In the genomic region with DNA sequence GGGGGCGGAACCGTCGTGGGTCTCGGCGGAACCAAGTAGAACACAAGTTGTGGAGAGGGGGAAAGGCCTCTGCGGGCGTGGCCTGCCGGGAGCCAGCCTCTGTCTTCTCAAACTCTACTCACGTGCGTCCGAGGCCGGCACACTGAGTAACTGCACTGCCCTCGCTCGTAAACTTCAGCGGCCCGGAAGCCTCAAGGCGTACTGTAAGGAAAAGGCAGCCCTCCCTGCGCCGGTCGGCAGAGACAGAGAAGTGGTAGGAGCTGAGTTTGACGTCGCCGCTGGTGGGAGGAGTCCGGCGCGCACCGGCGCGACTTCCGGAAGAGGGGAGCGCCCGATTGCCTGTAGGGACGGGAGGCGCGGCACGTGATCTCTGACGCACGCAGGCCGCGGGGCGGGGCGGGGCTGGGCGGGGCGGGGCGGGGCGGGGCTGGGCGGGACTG, we compare ENCODE assay signal across 1 cellular context.
A peak's percentile ranks its signal among the peaks of the same experiment; 100 is the strongest.
TF ChIP-seq lines count a peak whose summit lies in the region.

Gene FBXO33 (minus strand): TSS at position 255 of the 440 bp plus-strand sequence. CDS start 271 bp downstream, outside the sequence.

TF ChIP-seq in HepG2, 621 proteins besides CTCF, POLR2A, EP300 and RAD21 (continued from another document and continues in another):
- TF ChIP-seq ZNF281 (CRISPR knock-in tag; IDR thresholded peaks at IDR 0.05; ENCODE audit: borderline replicate concordance) (peak; percentile 66), STAG1 (CRISPR knock-in tag; IDR thresholded peaks at IDR 0.05) (no peak), ATF3 (CRISPR knock-in tag; IDR thresholded peaks at IDR 0.05) (no peak), FLYWCH1 (CRISPR knock-in tag; IDR thresholded peaks at IDR 0.05) (no peak), ZBTB46 (CRISPR knock-in tag; IDR thresholded peaks at IDR 0.05; ENCODE audit: borderline replicate concordance) (no peak), ZNF850 (CRISPR knock-in tag; conservative IDR thresholded peaks at IDR 0.05) (0 out of 2 replicates have a peak, but pooled peaks have one; percentile 12), ZNF180 (CRISPR knock-in tag; IDR thresholded peaks at IDR 0.05; ENCODE audit: borderline replicate concordance, low read depth) (0 out of 2 replicates have a peak, but pooled peaks have one; percentile 70), FUBP1 (CRISPR knock-in tag; IDR thresholded peaks at IDR 0.05; ENCODE audit: borderline replicate concordance) (peak; percentile 89), SALL1 (CRISPR knock-in tag; IDR thresholded peaks at IDR 0.05) (peak; percentile 46), NFRKB (IDR thresholded peaks at IDR 0.05) (no peak), TEAD3 (CRISPR knock-in tag; optimal IDR thresholded peaks at IDR 0.05; ENCODE audit: borderline replicate concordance) (peak; percentile 62), KMT2A (CRISPR knock-in tag; IDR thresholded peaks at IDR 0.05) (no peak; the same call in 1 of the 2 replicates), ZXDC (CRISPR knock-in tag; IDR thresholded peaks at IDR 0.05) (no peak; the same call in 1 of the 2 replicates), CC2D1A (CRISPR knock-in tag; IDR thresholded peaks at IDR 0.05) (no peak), ZNF7 (CRISPR knock-in tag; IDR thresholded peaks at IDR 0.05) (no peak), MED13 (CRISPR knock-in tag; IDR thresholded peaks at IDR 0.05) (no peak), TIGD3 (CRISPR knock-in tag; IDR thresholded peaks at IDR 0.05; ENCODE audit: borderline replicate concordance) (peak; percentile 90; the same call in 1 of the 2 replicates), ZNF468 (CRISPR knock-in tag; IDR thresholded peaks at IDR 0.05) (0 out of 2 replicates have a peak, but pooled peaks have one; percentile 15), SNAI1 (CRISPR knock-in tag; IDR thresholded peaks at IDR 0.05; ENCODE audit: borderline replicate concordance) (no peak), ZBTB44 (CRISPR knock-in tag; IDR thresholded peaks at IDR 0.05) (peak; percentile 83; the same call in 1 of the 2 replicates), ZNF329 (CRISPR knock-in tag; IDR thresholded peaks at IDR 0.05; ENCODE audit: low read depth) (peak; percentile 68), CCAR2 (optimal IDR thresholded peaks at IDR 0.05; ENCODE audit: low read depth, low read length) (no peak)
- TF ChIP-seq, protein P1, sequence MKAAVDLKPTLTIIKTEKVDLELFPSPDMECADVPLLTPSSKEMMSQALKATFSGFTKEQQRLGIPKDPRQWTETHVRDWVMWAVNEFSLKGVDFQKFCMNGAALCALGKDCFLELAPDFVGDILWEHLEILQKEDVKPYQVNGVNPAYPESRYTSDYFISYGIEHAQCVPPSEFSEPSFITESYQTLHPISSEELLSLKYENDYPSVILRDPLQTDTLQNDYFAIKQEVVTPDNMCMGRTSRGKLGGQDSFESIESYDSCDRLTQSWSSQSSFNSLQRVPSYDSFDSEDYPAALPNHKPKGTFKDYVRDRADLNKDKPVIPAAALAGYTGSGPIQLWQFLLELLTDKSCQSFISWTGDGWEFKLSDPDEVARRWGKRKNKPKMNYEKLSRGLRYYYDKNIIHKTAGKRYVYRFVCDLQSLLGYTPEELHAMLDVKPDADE (CRISPR knock-in tag; IDR thresholded peaks at IDR 0.05), result 0 out of 2 replicates have a peak, but pooled peaks have one; percentile 43
- TF ChIP-seq, protein P2, sequence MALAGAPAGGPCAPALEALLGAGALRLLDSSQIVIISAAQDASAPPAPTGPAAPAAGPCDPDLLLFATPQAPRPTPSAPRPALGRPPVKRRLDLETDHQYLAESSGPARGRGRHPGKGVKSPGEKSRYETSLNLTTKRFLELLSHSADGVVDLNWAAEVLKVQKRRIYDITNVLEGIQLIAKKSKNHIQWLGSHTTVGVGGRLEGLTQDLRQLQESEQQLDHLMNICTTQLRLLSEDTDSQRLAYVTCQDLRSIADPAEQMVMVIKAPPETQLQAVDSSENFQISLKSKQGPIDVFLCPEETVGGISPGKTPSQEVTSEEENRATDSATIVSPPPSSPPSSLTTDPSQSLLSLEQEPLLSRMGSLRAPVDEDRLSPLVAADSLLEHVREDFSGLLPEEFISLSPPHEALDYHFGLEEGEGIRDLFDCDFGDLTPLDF (CRISPR knock-in tag; IDR thresholded peaks at IDR 0.05), result no peak
- TF ChIP-seq, protein P3, sequence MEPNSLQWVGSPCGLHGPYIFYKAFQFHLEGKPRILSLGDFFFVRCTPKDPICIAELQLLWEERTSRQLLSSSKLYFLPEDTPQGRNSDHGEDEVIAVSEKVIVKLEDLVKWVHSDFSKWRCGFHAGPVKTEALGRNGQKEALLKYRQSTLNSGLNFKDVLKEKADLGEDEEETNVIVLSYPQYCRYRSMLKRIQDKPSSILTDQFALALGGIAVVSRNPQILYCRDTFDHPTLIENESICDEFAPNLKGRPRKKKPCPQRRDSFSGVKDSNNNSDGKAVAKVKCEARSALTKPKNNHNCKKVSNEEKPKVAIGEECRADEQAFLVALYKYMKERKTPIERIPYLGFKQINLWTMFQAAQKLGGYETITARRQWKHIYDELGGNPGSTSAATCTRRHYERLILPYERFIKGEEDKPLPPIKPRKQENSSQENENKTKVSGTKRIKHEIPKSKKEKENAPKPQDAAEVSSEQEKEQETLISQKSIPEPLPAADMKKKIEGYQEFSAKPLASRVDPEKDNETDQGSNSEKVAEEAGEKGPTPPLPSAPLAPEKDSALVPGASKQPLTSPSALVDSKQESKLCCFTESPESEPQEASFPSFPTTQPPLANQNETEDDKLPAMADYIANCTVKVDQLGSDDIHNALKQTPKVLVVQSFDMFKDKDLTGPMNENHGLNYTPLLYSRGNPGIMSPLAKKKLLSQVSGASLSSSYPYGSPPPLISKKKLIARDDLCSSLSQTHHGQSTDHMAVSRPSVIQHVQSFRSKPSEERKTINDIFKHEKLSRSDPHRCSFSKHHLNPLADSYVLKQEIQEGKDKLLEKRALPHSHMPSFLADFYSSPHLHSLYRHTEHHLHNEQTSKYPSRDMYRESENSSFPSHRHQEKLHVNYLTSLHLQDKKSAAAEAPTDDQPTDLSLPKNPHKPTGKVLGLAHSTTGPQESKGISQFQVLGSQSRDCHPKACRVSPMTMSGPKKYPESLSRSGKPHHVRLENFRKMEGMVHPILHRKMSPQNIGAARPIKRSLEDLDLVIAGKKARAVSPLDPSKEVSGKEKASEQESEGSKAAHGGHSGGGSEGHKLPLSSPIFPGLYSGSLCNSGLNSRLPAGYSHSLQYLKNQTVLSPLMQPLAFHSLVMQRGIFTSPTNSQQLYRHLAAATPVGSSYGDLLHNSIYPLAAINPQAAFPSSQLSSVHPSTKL (CRISPR knock-in tag; IDR thresholded peaks at IDR 0.05), result peak; percentile 29
- TF ChIP-seq, protein P4, sequence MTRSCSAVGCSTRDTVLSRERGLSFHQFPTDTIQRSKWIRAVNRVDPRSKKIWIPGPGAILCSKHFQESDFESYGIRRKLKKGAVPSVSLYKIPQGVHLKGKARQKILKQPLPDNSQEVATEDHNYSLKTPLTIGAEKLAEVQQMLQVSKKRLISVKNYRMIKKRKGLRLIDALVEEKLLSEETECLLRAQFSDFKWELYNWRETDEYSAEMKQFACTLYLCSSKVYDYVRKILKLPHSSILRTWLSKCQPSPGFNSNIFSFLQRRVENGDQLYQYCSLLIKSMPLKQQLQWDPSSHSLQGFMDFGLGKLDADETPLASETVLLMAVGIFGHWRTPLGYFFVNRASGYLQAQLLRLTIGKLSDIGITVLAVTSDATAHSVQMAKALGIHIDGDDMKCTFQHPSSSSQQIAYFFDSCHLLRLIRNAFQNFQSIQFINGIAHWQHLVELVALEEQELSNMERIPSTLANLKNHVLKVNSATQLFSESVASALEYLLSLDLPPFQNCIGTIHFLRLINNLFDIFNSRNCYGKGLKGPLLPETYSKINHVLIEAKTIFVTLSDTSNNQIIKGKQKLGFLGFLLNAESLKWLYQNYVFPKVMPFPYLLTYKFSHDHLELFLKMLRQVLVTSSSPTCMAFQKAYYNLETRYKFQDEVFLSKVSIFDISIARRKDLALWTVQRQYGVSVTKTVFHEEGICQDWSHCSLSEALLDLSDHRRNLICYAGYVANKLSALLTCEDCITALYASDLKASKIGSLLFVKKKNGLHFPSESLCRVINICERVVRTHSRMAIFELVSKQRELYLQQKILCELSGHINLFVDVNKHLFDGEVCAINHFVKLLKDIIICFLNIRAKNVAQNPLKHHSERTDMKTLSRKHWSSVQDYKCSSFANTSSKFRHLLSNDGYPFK (CRISPR knock-in tag; IDR thresholded peaks at IDR 0.05; ENCODE audit: borderline replicate concordance), result no peak
